Comparison of ENCODE assay signal across 1 cellular context in the genomic region with DNA sequence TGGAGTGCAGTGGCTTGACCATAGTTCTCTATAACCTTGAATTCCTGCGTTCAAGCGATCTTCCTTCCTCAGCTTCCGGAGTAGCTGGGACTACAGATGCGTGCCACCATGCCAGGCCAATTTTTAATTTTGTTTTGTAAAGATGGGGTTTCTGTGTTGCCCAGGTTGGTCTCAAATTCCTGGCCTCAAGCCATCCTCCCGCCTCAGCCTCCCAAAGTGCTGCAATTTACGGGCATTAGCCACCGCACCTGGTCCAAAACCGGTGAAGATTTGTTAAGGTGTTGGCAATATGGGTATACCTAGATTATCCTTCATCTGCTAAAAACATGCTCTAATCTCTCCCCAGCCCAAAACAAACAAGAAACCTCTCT.
TF ChIP-seq lines count a peak whose summit lies in the region.

No MANE protein-coding gene starts in this region.

TF ChIP-seq in endothelial cell of umbilical vein, 7 proteins besides CTCF, POLR2A, EP300 and RAD21:
- TF ChIP-seq, protein P1, sequence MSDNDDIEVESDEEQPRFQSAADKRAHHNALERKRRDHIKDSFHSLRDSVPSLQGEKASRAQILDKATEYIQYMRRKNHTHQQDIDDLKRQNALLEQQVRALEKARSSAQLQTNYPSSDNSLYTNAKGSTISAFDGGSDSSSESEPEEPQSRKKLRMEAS (IDR thresholded peaks at IDR 0.05; ENCODE audit: insufficient read depth, insufficient read length) = no peak
- no peak for TF ChIP-seq POLR2AphosphoS5 (IDR thresholded peaks at IDR 0.05; ENCODE audit: insufficient read depth, low read depth, low read length)
- TF ChIP-seq FOS (IDR thresholded peaks at IDR 0.05; ENCODE audit: borderline replicate concordance, insufficient read depth, low read length) = no peak
- no peak for TF ChIP-seq JUN (IDR thresholded peaks at IDR 0.05; ENCODE audit: borderline replicate concordance, insufficient read depth, insufficient read length, low read depth)
- no peak for TF ChIP-seq MYC (IDR thresholded peaks at IDR 0.05; ENCODE audit: low read depth, low read length)
- no peak for TF ChIP-seq EZH2 (IDR thresholded peaks at IDR 0.05; ENCODE audit: borderline replicate concordance, low read depth, low read length, severe bottlenecking)
- no peak for TF ChIP-seq GATA2 (IDR thresholded peaks at IDR 0.05; ENCODE audit: insufficient read depth, insufficient read length, low read depth, low read length)
TF ChIP-seq in endothelial cell of umbilical vein: peak in this region for 0.
